Comparison of ENCODE assay signal across 1 cellular context in the genomic region with DNA sequence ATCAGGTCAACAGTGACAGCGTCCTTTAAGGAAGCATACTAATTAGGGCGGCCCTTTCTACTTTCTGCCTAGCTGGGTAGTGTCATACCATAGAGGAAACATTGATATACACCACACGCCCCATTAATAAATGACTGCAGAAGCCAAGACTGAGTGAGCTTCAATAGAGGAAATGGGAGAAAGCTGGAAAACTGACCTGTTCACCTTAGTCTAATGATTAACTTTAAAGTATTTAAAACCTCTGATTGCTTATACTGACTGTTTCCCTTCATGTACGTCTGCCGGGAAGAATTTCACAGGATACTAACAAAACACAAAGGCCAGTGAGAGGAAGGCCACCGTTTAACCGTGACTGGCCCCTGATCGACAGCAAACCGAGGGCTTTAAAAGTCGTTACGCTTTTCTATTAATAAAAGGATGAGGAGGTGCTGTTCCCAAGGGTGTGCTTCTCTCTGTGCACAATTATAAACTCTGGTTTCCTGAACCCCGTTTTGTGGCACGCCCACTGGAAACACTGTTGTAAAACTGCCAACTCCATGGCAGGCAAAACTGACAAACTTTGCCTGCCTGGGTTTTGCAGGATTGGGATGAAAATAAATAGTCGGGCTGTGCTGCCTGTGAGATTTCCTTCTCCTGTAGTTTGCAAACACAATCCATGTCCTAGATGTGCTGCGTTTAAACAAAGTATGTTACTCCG.
TF ChIP-seq lines count a peak whose summit lies in the region.

No MANE protein-coding gene starts in this region.

TF ChIP-seq in HepG2, 621 proteins besides CTCF, POLR2A, EP300 and RAD21 (continued from another document and continues in another):
- TF ChIP-seq RNF219 (CRISPR knock-in tag; IDR thresholded peaks at IDR 0.05) (no peak), CENPX (CRISPR knock-in tag; IDR thresholded peaks at IDR 0.05) (no peak), ZNF609 (CRISPR knock-in tag; IDR thresholded peaks at IDR 0.05; ENCODE audit: borderline replicate concordance) (peak; percentile 72), ZNF264 (CRISPR knock-in tag; IDR thresholded peaks at IDR 0.05) (0 out of 2 replicates have a peak, but pooled peaks have one; percentile 28), SP5 (CRISPR knock-in tag; IDR thresholded peaks at IDR 0.05; ENCODE audit: borderline replicate concordance, low read depth) (peak; percentile 51; the same call in 1 of the 2 replicates), ZSCAN29 (CRISPR knock-in tag; conservative IDR thresholded peaks at IDR 0.05) (peak; percentile 59), SRSF9 (IDR thresholded peaks at IDR 0.05; ENCODE audit: borderline replicate concordance, insufficient read depth, low read depth, low read length, poor library complexity, severe bottlenecking) (no peak), ZNF34 (CRISPR knock-in tag; IDR thresholded peaks at IDR 0.05; ENCODE audit: borderline replicate concordance) (no peak), ZNF850 (CRISPR knock-in tag; conservative IDR thresholded peaks at IDR 0.05) (no peak), HNF4A (CRISPR knock-in tag; IDR thresholded peaks at IDR 0.05) (no peak; the same call in 1 of the 2 replicates), CAMTA2 (CRISPR knock-in tag; IDR thresholded peaks at IDR 0.05; ENCODE audit: borderline replicate concordance) (no peak), ZSCAN31 (CRISPR knock-in tag; IDR thresholded peaks at IDR 0.05; ENCODE audit: low read depth) (0 out of 2 replicates have a peak, but pooled peaks have one; percentile 12), MED13 (CRISPR knock-in tag; IDR thresholded peaks at IDR 0.05) (no peak), LCORL (IDR thresholded peaks at IDR 0.05) (no peak), LCORL (CRISPR knock-in tag; IDR thresholded peaks at IDR 0.05) (no peak), GZF1 (CRISPR knock-in tag; IDR thresholded peaks at IDR 0.05) (no peak), ZNF12 (CRISPR knock-in tag; IDR thresholded peaks at IDR 0.05) (peak; percentile 77), ZNF33B (CRISPR knock-in tag; IDR thresholded peaks at IDR 0.05) (peak; percentile 50; the same call in 1 of the 2 replicates), ZNF646 (CRISPR knock-in tag; IDR thresholded peaks at IDR 0.05) (no peak), REPIN1 (CRISPR knock-in tag; IDR thresholded peaks at IDR 0.05; ENCODE audit: borderline replicate concordance, low read depth) (peak; percentile 62; the same call in 1 of the 2 replicates), KDM5B (CRISPR knock-in tag; IDR thresholded peaks at IDR 0.05; ENCODE audit: borderline replicate concordance) (no peak), FOSL1 (CRISPR knock-in tag; IDR thresholded peaks at IDR 0.05; ENCODE audit: borderline replicate concordance) (no peak), ZSCAN12 (CRISPR knock-in tag; IDR thresholded peaks at IDR 0.05) (no peak), KAT2B (IDR thresholded peaks at IDR 0.05; ENCODE audit: borderline replicate concordance, low read depth, low read length) (no peak), ATF1 (CRISPR knock-in tag; IDR thresholded peaks at IDR 0.05) (peak; percentile 55; the same call in 1 of the 2 replicates), STAG1 (CRISPR knock-in tag; IDR thresholded peaks at IDR 0.05) (no peak; the same call in 1 of the 2 replicates), ZNF281 (CRISPR knock-in tag; IDR thresholded peaks at IDR 0.05; ENCODE audit: borderline replicate concordance) (no peak), MEF2D (CRISPR knock-in tag; IDR thresholded peaks at IDR 0.05) (no peak), TGIF2 (CRISPR knock-in tag; IDR thresholded peaks at IDR 0.05) (no peak)
- TF ChIP-seq, protein P1, sequence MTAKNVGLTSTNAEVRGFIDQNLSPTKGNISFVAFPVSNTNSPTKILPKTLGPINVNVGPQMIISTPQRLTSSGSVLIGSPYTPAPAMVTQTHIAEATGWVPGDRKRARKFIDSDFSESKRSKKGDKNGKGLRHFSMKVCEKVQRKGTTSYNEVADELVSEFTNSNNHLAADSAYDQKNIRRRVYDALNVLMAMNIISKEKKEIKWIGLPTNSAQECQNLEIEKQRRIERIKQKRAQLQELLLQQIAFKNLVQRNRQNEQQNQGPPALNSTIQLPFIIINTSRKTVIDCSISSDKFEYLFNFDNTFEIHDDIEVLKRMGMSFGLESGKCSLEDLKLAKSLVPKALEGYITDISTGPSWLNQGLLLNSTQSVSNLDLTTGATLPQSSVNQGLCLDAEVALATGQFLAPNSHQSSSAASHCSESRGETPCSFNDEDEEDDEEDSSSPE (CRISPR knock-in tag; IDR thresholded peaks at IDR 0.05) = no peak
- TF ChIP-seq, protein P2, sequence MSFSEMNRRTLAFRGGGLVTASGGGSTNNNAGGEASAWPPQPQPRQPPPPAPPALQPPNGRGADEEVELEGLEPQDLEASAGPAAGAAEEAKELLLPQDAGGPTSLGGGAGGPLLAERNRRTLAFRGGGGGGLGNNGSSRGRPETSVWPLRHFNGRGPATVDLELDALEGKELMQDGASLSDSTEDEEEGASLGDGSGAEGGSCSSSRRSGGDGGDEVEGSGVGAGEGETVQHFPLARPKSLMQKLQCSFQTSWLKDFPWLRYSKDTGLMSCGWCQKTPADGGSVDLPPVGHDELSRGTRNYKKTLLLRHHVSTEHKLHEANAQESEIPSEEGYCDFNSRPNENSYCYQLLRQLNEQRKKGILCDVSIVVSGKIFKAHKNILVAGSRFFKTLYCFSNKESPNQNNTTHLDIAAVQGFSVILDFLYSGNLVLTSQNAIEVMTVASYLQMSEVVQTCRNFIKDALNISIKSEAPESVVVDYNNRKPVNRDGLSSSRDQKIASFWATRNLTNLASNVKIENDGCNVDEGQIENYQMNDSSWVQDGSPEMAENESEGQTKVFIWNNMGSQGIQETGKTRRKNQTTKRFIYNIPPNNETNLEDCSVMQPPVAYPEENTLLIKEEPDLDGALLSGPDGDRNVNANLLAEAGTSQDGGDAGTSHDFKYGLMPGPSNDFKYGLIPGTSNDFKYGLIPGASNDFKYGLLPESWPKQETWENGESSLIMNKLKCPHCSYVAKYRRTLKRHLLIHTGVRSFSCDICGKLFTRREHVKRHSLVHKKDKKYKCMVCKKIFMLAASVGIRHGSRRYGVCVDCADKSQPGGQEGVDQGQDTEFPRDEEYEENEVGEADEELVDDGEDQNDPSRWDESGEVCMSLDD (CRISPR knock-in tag; IDR thresholded peaks at IDR 0.05; ENCODE audit: borderline replicate concordance) = 0 out of 2 replicates have a peak, but pooled peaks have one; percentile 39
